ENCODE assay signal across 7 cellular contexts in genomic region chr15:55256281-55257013, GRCh38. TPM values are rescaled to one million over a fixed set of nuclear protein-coding genes. Genes with fewer than 3 reads are reported as not detected.
A peak's percentile ranks its signal among the peaks of the same experiment; 100 is the strongest.
DNase-seq lines count a peak whose midpoint lies in the region; ATAC-seq, FAIRE-seq and TF ChIP-seq lines count a peak whose summit lies in the region.

No MANE protein-coding gene starts in this region.

- H3K4me2 ChIP-seq in astrocyte (ENCODE audit: low read length): no peak overlapping the region

- peaks cover 6% of the 10 kb centered on the region for H3K9me3 Mint-ChIP-seq in astrocyte (ENCODE audit: unreplicated experiment)

- no peak overlapping the region for H3K4me3 ChIP-seq in astrocyte (ENCODE audit: insufficient read depth, low read depth, low read length)
- H3K4me3 ChIP-seq in neutrophil (ENCODE audit: low read depth in 1 of 2, low read length in 1 of 2): peak overlapping the region in 1 of 2 experiments; percentile 51

- ATAC-seq in GM18868 (IDR thresholded peaks at IDR 0.05; ENCODE audit: unreplicated experiment): peak; percentile 29
- ATAC-seq in HG02885 (IDR thresholded peaks at IDR 0.05; ENCODE audit: poor library complexity, unreplicated experiment): peak; percentile 13
- no peak for ATAC-seq in HG03025 (IDR thresholded peaks at IDR 0.05; ENCODE audit: low FRiP score, unreplicated experiment)

- H2AFZ ChIP-seq in astrocyte (ENCODE audit: low read depth, low read length): no peak overlapping the region

- DNase-seq in astrocyte (ENCODE audit: low read depth) (peak; percentile 13), NCI-H1048 (lab: John Stamatoyannopoulos, UW) (no peak), activated gamma-delta T cell treated with Interleukin-2 at 50 U/mL for 16 hours (no peak)

- no peaks in the 10 kb centered on the region for H3K27me3 ChIP-seq in astrocyte (ENCODE audit: insufficient read depth, low read length)
- H3K27me3 ChIP-seq in neutrophil: no peaks in the 10 kb centered on the region

- H3K27me3 Mint-ChIP-seq in astrocyte (ENCODE audit: low read depth, unreplicated experiment): no peaks in the 10 kb centered on the region

- H3K9ac ChIP-seq in astrocyte (ENCODE audit: low read length): no peak overlapping the region

- no peak overlapping the region for H3K27ac Mint-ChIP-seq in astrocyte (ENCODE audit: unreplicated experiment)

- peaks cover 35% of the 10 kb centered on the region for H3K4me1 Mint-ChIP-seq in astrocyte (ENCODE audit: low read depth, unreplicated experiment)

- H3K27ac ChIP-seq in astrocyte (ENCODE audit: low read depth, low read length): no peak overlapping the region
- H3K27ac ChIP-seq in neutrophil: peak overlapping the region; percentile 88

- FAIRE-seq in astrocyte (lab: Jason Lieb, UNC): no peak

- no peaks in the 10 kb centered on the region for H3K79me2 ChIP-seq in astrocyte (ENCODE audit: insufficient read depth, low read length)

- H3K36me3 ChIP-seq in astrocyte (ENCODE audit: insufficient read depth, low read length) (no peaks in the 10 kb centered on the region), neutrophil (peaks cover 16% of the 10 kb centered on the region)

- TF ChIP-seq CTCF in astrocyte (IDR thresholded peaks at IDR 0.05; ENCODE audit: insufficient read depth, low read depth, low read length) (no peak), neutrophil (IDR thresholded peaks at IDR 0.05) (no peak)

- H3K36me3 Mint-ChIP-seq in astrocyte (ENCODE audit: low read depth, unreplicated experiment): peaks cover 13% of the 10 kb centered on the region

- no peaks in the 10 kb centered on the region for H4K20me1 ChIP-seq in astrocyte (ENCODE audit: insufficient read depth, low read length)

- H3K4me3 Mint-ChIP-seq in astrocyte (ENCODE audit: unreplicated experiment): no peak overlapping the region

- H3K9me3 ChIP-seq in astrocyte (ENCODE audit: insufficient read depth, low read depth, low read length): no peaks in the 10 kb centered on the region
- H3K9me3 ChIP-seq in neutrophil: no peaks in the 10 kb centered on the region

- H3K4me1 ChIP-seq in astrocyte (ENCODE audit: insufficient read depth, low read length): peaks cover 15% of the 10 kb centered on the region
- peaks cover 70 to 80% of the 10 kb centered on the region in 2 experiments for H3K4me1 ChIP-seq in neutrophil (ENCODE audit: control insufficient read depth in 1 of 2, insufficient read depth in 1 of 2, low read depth in 1 of 2, low read length in 1 of 2)

RNA-seq across cellular contexts. Expression of gene RAB27A, which starts 33.2 kb away (rescaled TPM):
- 17.8 and 18.8 TPM in 2 replicates for total RNA-seq in astrocyte

RNA-seq across cellular contexts. Expression of gene RSL24D1, which starts 59.7 kb away (rescaled TPM):
- total RNA-seq in astrocyte: 71.4 and 76.1 TPM in 2 replicates
